Comparison of ENCODE assay signal across 21 cellular contexts in genomic region chr13:35693142-35693784, GRCh38.
"Had no signal": no experiment of that assay in that cellular context is flagged by ENCODE, and none has a peak within 500 bp of the region (broad histone marks: within the 10 kb centered on the region; RNA-seq: fewer than 3 reads in every experiment).

No MANE protein-coding gene starts in this region.

- H3K4me1 ChIP-seq: adrenal gland, colonic mucosa, heart right ventricle, tibial artery, vagina had no signal

- DNase-seq: activated CD4-positive, alpha-beta T cell treated with anti-CD3 and anti-CD28 coated beads, Interleukin-2, amount 50 U/mL, for 4 hours; activated CD4-positive, CD25-positive, alpha-beta regulatory T cell treated with anti-CD3 and anti-CD28 coated beads, Interleukin-2, amount 50 U/mL, for 72 hours; activated CD8-positive, alpha-beta memory T cell treated with anti-CD3 and anti-CD28 coated beads, Interleukin-2, amount 10 ng/mL, durations not matched to agents 7 days and 5 days; activated naive CD4-positive, alpha-beta T cell treated with anti-CD3 and anti-CD28 coated beads, Interleukin-2, amount 50 U/mL, for 16 hours; activated T-cell treated with anti-CD3 and anti-CD28 coated beads, Interleukin-2, amount 50 U/mL, for 1 hour; adrenal gland; caudate nucleus; colonic mucosa; heart right ventricle; left colon; naive thymus-derived CD8-positive, alpha-beta T cell; stimulated activated CD4-positive, alpha-beta T cell treated with anti-CD3 and anti-CD28 coated beads, Interleukin-15, amount 100 ng/mL, for 24 hours; stimulated activated CD4-positive, alpha-beta T cell treated with anti-CD3 and anti-CD28 coated beads, Interleukin-4, amount 100 ng/mL, for 24 hours; stimulated activated naive CD4-positive, alpha-beta T cell; T-helper 1 cell; T1000 had no signal

- H3K27ac ChIP-seq: adrenal gland, colonic mucosa, heart right ventricle, tibial artery, vagina had no signal

- H3K9me3 ChIP-seq: adrenal gland, colonic mucosa, gastroesophageal sphincter, heart right ventricle, tibial artery, vagina had no signal

- H3K27me3 ChIP-seq: adrenal gland, colonic mucosa, gastroesophageal sphincter, tibial artery, vagina had no signal

- ATAC-seq: activated CD8-positive, alpha-beta memory T cell treated with anti-CD3 and anti-CD28 coated beads, Interleukin-2, amount 10 ng/mL, durations not matched to agents 7 days and 5 days; gastroesophageal sphincter; heart right ventricle; left colon; naive thymus-derived CD8-positive, alpha-beta T cell had no signal

- H3K36me3 ChIP-seq: adrenal gland, colonic mucosa, gastroesophageal sphincter, heart right ventricle, tibial artery, vagina had no signal

- H3K4me3 ChIP-seq: adrenal gland, colonic mucosa, gastroesophageal sphincter, heart right ventricle, lung, skin epidermis, tibial artery, vagina had no signal
